ENCODE assay signal across 2 cellular contexts in the genomic region with DNA sequence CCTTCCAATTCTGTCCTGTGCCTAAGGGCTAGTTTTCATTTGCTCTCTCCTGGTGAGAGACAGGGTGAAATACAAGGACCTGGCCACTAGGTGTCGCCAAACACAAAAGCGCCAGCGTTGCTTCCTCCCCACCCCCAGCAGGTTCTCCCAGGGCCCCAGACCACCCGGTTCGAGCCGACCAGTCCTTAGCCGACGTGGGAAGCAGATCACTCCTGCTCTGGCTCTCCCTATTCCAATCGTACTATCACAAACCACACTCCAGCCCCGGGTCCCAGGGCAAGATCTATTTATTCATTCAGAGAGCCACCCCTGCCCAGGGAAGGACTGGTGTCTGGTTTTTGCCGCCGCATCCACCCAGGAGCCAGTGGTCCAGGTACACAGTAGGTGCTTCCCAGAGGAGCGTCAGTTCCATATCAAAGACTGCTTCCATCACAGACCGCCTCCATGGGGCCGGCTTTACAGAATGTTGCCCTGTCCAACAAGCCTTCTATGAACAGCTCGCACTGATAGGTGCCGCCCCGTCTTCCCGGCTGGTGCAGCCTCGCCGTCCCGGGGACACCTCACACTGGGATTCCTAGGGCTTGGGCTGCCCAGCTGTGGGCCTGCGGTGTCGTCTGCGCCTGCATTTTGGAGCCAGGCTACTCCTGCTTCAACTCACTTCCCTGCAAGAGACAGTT.
TF ChIP-seq lines count a peak whose summit lies in the region.

No MANE protein-coding gene starts in this region.

TF ChIP-seq in HEK293, 187 proteins besides CTCF, POLR2A, EP300 and RAD21 (continues in another document):
- TF ChIP-seq ZNF654 (tag by site-specific recombination; IDR thresholded peaks at IDR 0.05; ENCODE audit: low read depth): peak; percentile 87
- TF ChIP-seq, protein P1, sequence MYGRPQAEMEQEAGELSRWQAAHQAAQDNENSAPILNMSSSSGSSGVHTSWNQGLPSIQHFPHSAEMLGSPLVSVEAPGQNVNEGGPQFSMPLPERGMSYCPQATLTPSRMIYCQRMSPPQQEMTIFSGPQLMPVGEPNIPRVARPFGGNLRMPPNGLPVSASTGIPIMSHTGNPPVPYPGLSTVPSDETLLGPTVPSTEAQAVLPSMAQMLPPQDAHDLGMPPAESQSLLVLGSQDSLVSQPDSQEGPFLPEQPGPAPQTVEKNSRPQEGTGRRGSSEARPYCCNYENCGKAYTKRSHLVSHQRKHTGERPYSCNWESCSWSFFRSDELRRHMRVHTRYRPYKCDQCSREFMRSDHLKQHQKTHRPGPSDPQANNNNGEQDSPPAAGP (tag by site-specific recombination; IDR thresholded peaks at IDR 0.05): no peak
- TF ChIP-seq SP2 (tag by site-specific recombination; IDR thresholded peaks at IDR 0.05): no peak
- no peak for TF ChIP-seq ZNF426 (tag by site-specific recombination; IDR thresholded peaks at IDR 0.05)
- TF ChIP-seq ZBTB17 (tag by site-specific recombination; IDR thresholded peaks at IDR 0.05): 0 out of 2 replicates have a peak, but pooled peaks have one; percentile 39
- TF ChIP-seq HOXD13 (CRISPR knock-in tag; IDR thresholded peaks at IDR 0.05; ENCODE audit: borderline replicate concordance): no peak
- TF ChIP-seq SP7 (tag by site-specific recombination; IDR thresholded peaks at IDR 0.05): peak; percentile 46; the same call in 1 of the 2 replicates
- no peak for TF ChIP-seq ZSCAN30 (tag by site-specific recombination; IDR thresholded peaks at IDR 0.05)
- no peak for TF ChIP-seq ZNF544 (tag by site-specific recombination; IDR thresholded peaks at IDR 0.05)
- peak; percentile 93 for TF ChIP-seq GLIS2 (tag by site-specific recombination; IDR thresholded peaks at IDR 0.05)
- peak; percentile 71 for TF ChIP-seq ZNF600 (tag by site-specific recombination; IDR thresholded peaks at IDR 0.05)
- no peak for TF ChIP-seq ZNF221 (tag by site-specific recombination; IDR thresholded peaks at IDR 0.05; ENCODE audit: borderline replicate concordance)
- no peak for TF ChIP-seq ZNF350 (tag by site-specific recombination; IDR thresholded peaks at IDR 0.05)
- TF ChIP-seq, protein P2, sequence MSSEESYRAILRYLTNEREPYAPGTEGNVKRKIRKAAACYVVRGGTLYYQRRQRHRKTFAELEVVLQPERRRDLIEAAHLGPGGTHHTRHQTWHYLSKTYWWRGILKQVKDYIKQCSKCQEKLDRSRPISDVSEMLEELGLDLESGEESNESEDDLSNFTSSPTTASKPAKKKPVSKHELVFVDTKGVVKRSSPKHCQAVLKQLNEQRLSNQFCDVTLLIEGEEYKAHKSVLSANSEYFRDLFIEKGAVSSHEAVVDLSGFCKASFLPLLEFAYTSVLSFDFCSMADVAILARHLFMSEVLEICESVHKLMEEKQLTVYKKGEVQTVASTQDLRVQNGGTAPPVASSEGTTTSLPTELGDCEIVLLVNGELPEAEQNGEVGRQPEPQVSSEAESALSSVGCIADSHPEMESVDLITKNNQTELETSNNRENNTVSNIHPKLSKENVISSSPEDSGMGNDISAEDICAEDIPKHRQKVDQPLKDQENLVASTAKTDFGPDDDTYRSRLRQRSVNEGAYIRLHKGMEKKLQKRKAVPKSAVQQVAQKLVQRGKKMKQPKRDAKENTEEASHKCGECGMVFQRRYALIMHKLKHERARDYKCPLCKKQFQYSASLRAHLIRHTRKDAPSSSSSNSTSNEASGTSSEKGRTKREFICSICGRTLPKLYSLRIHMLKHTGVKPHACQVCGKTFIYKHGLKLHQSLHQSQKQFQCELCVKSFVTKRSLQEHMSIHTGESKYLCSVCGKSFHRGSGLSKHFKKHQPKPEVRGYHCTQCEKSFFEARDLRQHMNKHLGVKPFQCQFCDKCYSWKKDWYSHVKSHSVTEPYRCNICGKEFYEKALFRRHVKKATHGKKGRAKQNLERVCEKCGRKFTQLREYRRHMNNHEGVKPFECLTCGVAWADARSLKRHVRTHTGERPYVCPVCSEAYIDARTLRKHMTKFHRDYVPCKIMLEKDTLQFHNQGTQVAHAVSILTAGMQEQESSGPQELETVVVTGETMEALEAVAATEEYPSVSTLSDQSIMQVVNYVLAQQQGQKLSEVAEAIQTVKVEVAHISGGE (tag by site-specific recombination; conservative IDR thresholded peaks at IDR 0.05; ENCODE audit: low read depth): no peak
- TF ChIP-seq BCL11A (tag by site-specific recombination; IDR thresholded peaks at IDR 0.05; ENCODE audit: low read depth): no peak
- no peak for TF ChIP-seq ZNF311 (tag by site-specific recombination; IDR thresholded peaks at IDR 0.05; ENCODE audit: borderline replicate concordance)
- TF ChIP-seq, protein P3, sequence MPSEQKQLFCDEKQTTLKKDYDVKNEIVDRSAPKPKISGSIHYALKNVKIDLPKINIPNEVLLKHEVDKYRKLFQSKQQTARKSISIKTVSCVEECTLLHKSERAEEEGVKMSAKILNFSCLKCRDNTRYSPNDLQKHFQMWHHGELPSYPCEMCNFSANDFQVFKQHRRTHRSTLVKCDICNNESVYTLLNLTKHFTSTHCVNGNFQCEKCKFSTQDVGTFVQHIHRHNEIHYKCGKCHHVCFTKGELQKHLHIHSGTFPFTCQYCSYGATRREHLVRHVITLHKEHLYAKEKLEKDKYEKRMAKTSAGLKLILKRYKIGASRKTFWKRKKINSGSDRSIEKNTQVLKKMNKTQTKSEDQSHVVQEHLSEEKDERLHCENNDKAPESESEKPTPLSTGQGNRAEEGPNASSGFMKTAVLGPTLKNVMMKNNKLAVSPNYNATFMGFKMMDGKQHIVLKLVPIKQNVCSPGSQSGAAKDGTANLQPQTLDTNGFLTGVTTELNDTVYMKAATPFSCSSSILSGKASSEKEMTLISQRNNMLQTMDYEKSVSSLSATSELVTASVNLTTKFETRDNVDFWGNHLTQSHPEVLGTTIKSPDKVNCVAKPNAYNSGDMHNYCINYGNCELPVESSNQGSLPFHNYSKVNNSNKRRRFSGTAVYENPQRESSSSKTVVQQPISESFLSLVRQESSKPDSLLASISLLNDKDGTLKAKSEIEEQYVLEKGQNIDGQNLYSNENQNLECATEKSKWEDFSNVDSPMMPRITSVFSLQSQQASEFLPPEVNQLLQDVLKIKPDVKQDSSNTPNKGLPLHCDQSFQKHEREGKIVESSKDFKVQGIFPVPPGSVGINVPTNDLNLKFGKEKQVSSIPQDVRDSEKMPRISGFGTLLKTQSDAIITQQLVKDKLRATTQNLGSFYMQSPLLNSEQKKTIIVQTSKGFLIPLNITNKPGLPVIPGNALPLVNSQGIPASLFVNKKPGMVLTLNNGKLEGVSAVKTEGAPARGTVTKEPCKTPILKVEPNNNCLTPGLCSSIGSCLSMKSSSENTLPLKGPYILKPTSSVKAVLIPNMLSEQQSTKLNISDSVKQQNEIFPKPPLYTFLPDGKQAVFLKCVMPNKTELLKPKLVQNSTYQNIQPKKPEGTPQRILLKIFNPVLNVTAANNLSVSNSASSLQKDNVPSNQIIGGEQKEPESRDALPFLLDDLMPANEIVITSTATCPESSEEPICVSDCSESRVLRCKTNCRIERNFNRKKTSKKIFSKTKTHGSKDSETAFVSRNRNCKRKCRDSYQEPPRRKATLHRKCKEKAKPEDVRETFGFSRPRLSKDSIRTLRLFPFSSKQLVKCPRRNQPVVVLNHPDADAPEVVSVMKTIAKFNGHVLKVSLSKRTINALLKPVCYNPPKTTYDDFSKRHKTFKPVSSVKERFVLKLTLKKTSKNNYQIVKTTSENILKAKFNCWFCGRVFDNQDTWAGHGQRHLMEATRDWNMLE (tag by site-specific recombination; conservative IDR thresholded peaks at IDR 0.05; ENCODE audit: low read depth): no peak
- no peak for TF ChIP-seq ZNF501 (tag by site-specific recombination; IDR thresholded peaks at IDR 0.05)
- no peak for TF ChIP-seq ZNF558 (tag by site-specific recombination; IDR thresholded peaks at IDR 0.05)

TF ChIP-seq in HepG2, 621 proteins besides CTCF, POLR2A, EP300 and RAD21 (continues in another document):
- TF ChIP-seq, protein P4, sequence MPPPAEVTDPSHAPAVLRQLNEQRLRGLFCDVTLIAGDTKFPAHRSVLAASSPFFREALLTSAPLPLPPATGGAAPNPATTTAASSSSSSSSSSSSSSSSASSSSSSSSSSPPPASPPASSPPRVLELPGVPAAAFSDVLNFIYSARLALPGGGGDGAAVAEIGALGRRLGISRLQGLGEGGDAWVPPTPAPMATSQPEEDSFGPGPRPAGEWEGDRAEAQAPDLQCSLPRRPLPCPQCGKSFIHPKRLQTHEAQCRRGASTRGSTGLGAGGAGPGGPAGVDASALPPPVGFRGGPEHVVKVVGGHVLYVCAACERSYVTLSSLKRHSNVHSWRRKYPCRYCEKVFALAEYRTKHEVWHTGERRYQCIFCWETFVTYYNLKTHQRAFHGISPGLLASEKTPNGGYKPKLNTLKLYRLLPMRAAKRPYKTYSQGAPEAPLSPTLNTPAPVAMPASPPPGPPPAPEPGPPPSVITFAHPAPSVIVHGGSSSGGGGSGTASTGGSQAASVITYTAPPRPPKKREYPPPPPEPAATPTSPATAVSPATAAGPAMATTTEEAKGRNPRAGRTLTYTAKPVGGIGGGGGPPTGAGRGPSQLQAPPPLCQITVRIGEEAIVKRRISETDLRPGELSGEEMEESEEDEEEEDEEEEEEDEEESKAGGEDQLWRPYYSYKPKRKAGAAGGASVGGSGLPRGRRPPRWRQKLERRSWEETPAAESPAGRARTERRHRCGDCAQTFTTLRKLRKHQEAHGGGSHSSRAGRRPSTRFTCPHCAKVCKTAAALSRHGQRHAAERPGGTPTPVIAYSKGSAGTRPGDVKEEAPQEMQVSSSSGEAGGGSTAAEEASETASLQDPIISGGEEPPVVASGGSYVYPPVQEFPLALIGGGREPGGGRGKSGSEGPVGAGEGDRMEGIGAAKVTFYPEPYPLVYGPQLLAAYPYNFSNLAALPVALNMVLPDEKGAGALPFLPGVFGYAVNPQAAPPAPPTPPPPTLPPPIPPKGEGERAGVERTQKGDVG (CRISPR knock-in tag; IDR thresholded peaks at IDR 0.05; ENCODE audit: borderline replicate concordance): peak; percentile 27; the same call in 1 of the 2 replicates
- TF ChIP-seq SOX6 (IDR thresholded peaks at IDR 0.05) (no peak), SOX6 (CRISPR knock-in tag; IDR thresholded peaks at IDR 0.05) (peak; percentile 38; the same call in 1 of the 2 replicates), ZNF883 (CRISPR knock-in tag; IDR thresholded peaks at IDR 0.05; ENCODE audit: not compliant biosample characterization) (no peak), RFXANK (CRISPR knock-in tag; IDR thresholded peaks at IDR 0.05) (no peak), SAFB2 (CRISPR knock-in tag; IDR thresholded peaks at IDR 0.05; ENCODE audit: borderline replicate concordance, low read depth) (0 out of 2 replicates have a peak, but pooled peaks have one; percentile 28), SMARCC2 (IDR thresholded peaks at IDR 0.05) (no peak), ZNF331 (CRISPR knock-in tag; IDR thresholded peaks at IDR 0.05) (no peak), PHF5A (CRISPR knock-in tag; IDR thresholded peaks at IDR 0.05; ENCODE audit: low read depth, unreplicated experiment) (no peak), ZSCAN30 (CRISPR knock-in tag; IDR thresholded peaks at IDR 0.05) (no peak), ZC3H4 (CRISPR knock-in tag; IDR thresholded peaks at IDR 0.05; ENCODE audit: borderline replicate concordance) (no peak), ZNF20 (CRISPR knock-in tag; IDR thresholded peaks at IDR 0.05) (no peak), ZNF614 (CRISPR knock-in tag; IDR thresholded peaks at IDR 0.05; ENCODE audit: borderline replicate concordance) (peak; percentile 31; the same call in 1 of the 2 replicates), KDM3A (CRISPR knock-in tag; IDR thresholded peaks at IDR 0.05; ENCODE audit: low read depth) (no peak), MLLT10 (CRISPR knock-in tag; IDR thresholded peaks at IDR 0.05) (no peak), REL (CRISPR knock-in tag; conservative IDR thresholded peaks at IDR 0.05) (no peak), HIVEP1 (CRISPR knock-in tag; IDR thresholded peaks at IDR 0.05) (no peak), PAX8 (CRISPR knock-in tag; IDR thresholded peaks at IDR 0.05; ENCODE audit: borderline replicate concordance) (no peak), NR1H2 (CRISPR knock-in tag; IDR thresholded peaks at IDR 0.05; ENCODE audit: borderline replicate concordance, low read depth) (no peak), ZFAT (CRISPR knock-in tag; conservative IDR thresholded peaks at IDR 0.05) (no peak), SMYD3 (CRISPR knock-in tag; IDR thresholded peaks at IDR 0.05) (0 out of 2 replicates have a peak, but pooled peaks have one; percentile 33), MED1 (CRISPR knock-in tag; IDR thresholded peaks at IDR 0.05) (0 out of 2 replicates have a peak, but pooled peaks have one; percentile 46), KLF11 (CRISPR knock-in tag; IDR thresholded peaks at IDR 0.05) (no peak), ZNF205 (CRISPR knock-in tag; IDR thresholded peaks at IDR 0.05) (no peak)
- TF ChIP-seq, protein P5, sequence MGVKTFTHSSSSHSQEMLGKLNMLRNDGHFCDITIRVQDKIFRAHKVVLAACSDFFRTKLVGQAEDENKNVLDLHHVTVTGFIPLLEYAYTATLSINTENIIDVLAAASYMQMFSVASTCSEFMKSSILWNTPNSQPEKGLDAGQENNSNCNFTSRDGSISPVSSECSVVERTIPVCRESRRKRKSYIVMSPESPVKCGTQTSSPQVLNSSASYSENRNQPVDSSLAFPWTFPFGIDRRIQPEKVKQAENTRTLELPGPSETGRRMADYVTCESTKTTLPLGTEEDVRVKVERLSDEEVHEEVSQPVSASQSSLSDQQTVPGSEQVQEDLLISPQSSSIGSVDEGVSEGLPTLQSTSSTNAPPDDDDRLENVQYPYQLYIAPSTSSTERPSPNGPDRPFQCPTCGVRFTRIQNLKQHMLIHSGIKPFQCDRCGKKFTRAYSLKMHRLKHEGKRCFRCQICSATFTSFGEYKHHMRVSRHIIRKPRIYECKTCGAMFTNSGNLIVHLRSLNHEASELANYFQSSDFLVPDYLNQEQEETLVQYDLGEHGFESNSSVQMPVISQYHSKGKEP (CRISPR knock-in tag; IDR thresholded peaks at IDR 0.05): no peak
- TF ChIP-seq, protein P6, sequence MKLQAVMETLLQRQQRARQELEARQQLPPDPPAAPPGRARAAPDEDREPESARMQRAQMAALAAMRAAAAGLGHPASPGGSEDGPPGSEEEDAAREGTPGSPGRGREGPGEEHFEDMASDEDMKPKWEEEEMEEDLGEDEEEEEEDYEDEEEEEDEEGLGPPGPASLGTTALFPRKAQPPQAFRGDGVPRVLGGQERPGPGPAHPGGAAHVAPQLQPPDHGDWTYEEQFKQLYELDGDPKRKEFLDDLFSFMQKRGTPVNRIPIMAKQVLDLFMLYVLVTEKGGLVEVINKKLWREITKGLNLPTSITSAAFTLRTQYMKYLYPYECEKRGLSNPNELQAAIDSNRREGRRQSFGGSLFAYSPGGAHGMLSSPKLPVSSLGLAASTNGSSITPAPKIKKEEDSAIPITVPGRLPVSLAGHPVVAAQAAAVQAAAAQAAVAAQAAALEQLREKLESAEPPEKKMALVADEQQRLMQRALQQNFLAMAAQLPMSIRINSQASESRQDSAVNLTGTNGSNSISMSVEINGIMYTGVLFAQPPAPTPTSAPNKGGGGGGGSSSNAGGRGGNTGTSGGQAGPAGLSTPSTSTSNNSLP (IDR thresholded peaks at IDR 0.05; ENCODE audit: low read depth, low read length): no peak
- TF ChIP-seq, protein P7, sequence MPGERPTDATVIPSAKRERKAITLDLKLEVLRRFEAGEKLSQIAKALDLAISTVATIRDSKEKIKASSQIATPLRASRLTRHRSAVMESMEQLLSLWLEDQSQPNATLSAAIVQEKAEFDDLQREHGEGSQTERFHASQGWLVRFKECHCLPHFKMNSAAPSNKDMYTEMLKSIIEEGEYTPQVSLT (CRISPR knock-in tag; IDR thresholded peaks at IDR 0.05; ENCODE audit: borderline replicate concordance, low read depth): no peak
- TF ChIP-seq, protein P8, sequence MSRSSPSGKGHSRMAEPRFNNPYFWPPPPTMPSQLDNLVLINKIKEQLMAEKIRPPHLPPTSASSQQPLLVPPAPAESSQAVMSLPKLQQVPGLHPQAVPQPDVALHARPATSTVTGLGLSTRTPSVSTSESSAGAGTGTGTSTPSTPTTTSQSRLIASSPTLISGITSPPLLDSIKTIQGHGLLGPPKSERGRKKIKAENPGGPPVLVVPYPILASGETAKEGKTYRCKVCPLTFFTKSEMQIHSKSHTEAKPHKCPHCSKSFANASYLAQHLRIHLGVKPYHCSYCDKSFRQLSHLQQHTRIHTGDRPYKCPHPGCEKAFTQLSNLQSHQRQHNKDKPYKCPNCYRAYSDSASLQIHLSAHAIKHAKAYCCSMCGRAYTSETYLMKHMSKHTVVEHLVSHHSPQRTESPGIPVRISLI (CRISPR knock-in tag; IDR thresholded peaks at IDR 0.05; ENCODE audit: borderline replicate concordance): no peak; the same call in 1 of the 2 replicates
